ENCODE assay signal across 1 cellular context in genomic region chr16:17519556-17519955, GRCh38.
TF ChIP-seq lines count a peak whose summit lies in the region.

No MANE protein-coding gene starts in this region.

TF ChIP-seq in IMR-90, 13 proteins besides CTCF, POLR2A, EP300 and RAD21 (continued from another document):
- TF ChIP-seq BHLHE40 (IDR thresholded peaks at IDR 0.05; ENCODE audit: low read depth, low read length) = no peak
